In genomic region chr9:38068616-38068865, GRCh38 we compare ENCODE assay signal across 8 cellular contexts.
DNase-seq lines count a peak whose midpoint lies in the region; ATAC-seq, FAIRE-seq and TF ChIP-seq lines count a peak whose summit lies in the region.

No MANE protein-coding gene starts in this region.

- no peak overlapping the region for H3K27ac Mint-ChIP-seq in stimulated activated naive CD8-positive, alpha-beta T cell treated with anti-CD3 and anti-CD28 coated beads, Interleukin-15, Interleukin-2, amounts not matched to agents 100 ng/mL and 50 ng/mL, for 24 hours

- no peaks in the 10 kb centered on the region for H3K27me3 ChIP-seq in layer of hippocampus (ENCODE audit: control insufficient read depth, insufficient read depth, low read length)

- ATAC-seq in GM18861 (IDR thresholded peaks at IDR 0.05; ENCODE audit: unreplicated experiment) (peak; percentile 19), HG03097 (IDR thresholded peaks at IDR 0.05; ENCODE audit: low FRiP score, unreplicated experiment) (peak; percentile 15)

- H3K36me3 Mint-ChIP-seq in stimulated activated naive CD8-positive, alpha-beta T cell treated with anti-CD3 and anti-CD28 coated beads, Interleukin-15, Interleukin-2, amounts not matched to agents 100 ng/mL and 50 ng/mL, for 24 hours (ENCODE audit: low read depth) = no peaks in the 10 kb centered on the region

- H3K4me1 Mint-ChIP-seq in stimulated activated naive CD8-positive, alpha-beta T cell treated with anti-CD3 and anti-CD28 coated beads, Interleukin-15, Interleukin-2, amounts not matched to agents 100 ng/mL and 50 ng/mL, for 24 hours (ENCODE audit: low read depth) = peaks cover 29% of the 10 kb centered on the region

- H3K4me3 Mint-ChIP-seq in stimulated activated naive CD8-positive, alpha-beta T cell treated with anti-CD3 and anti-CD28 coated beads, Interleukin-15, Interleukin-2, amounts not matched to agents 100 ng/mL and 50 ng/mL, for 24 hours = peak overlapping the region; percentile 57

- H3K4me3 ChIP-seq in AG09309 (ENCODE audit: control insufficient read depth, low read depth, low read length) = peak overlapping the region; percentile 98
- H3K4me3 ChIP-seq in SK-N-MC = peak overlapping the region; percentile 94

- DNase-seq in AG09309 (ENCODE audit: low read depth) (no peak), SK-N-MC (ENCODE audit: low read depth, low spot score) (no peak), caudate nucleus (lab: John Stamatoyannopoulos, UW) (peak in 15 of 61 donors; percentile 42 to 71 (median 56)), GM19239 (ENCODE audit: insufficient read length, low spot score) (no peak)

- peak; percentile 48 for TF ChIP-seq CTCF in AG09309 (IDR thresholded peaks at IDR 0.05; ENCODE audit: control insufficient read depth, insufficient read depth, low read depth, low read length, missing control alignments)

- peak overlapping the region; percentile 88 for H3K9ac ChIP-seq in SK-N-MC (ENCODE audit: insufficient read length)

- no peaks in the 10 kb centered on the region for H3K9me3 ChIP-seq in SK-N-MC (ENCODE audit: low read depth, low read length)

- no peak for FAIRE-seq in GM19239 (lab: Jason Lieb, UNC)

- H3K27ac ChIP-seq in SK-N-MC = peak overlapping the region; percentile 89
- peak overlapping the region; percentile 94 for H3K27ac ChIP-seq in caudate nucleus (ENCODE audit: low read depth, low read length)
- peak overlapping the region; percentile 89 for H3K27ac ChIP-seq in layer of hippocampus (ENCODE audit: low read depth, low read length)

- H3K9me3 Mint-ChIP-seq in stimulated activated naive CD8-positive, alpha-beta T cell treated with anti-CD3 and anti-CD28 coated beads, Interleukin-15, Interleukin-2, amounts not matched to agents 100 ng/mL and 50 ng/mL, for 24 hours = no peaks in the 10 kb centered on the region

- H3K27me3 Mint-ChIP-seq in stimulated activated naive CD8-positive, alpha-beta T cell treated with anti-CD3 and anti-CD28 coated beads, Interleukin-15, Interleukin-2, amounts not matched to agents 100 ng/mL and 50 ng/mL, for 24 hours = peaks cover 20% of the 10 kb centered on the region

- H3K36me3 ChIP-seq in SK-N-MC (ENCODE audit: insufficient read depth, low read length) = peaks cover 7% of the 10 kb centered on the region; the same call in 1 of the 2 replicates
